ENCODE assay signal across 15 cellular contexts in genomic region chr3:194158942-194159439, GRCh38. TPM values are rescaled to one million over a fixed set of nuclear protein-coding genes. Genes with fewer than 3 reads are reported as not detected.
DNase-seq lines count a peak whose midpoint lies in the region; ATAC-seq and TF ChIP-seq lines count a peak whose summit lies in the region.
"Had no signal": no experiment of that assay in that cellular context is flagged by ENCODE, and none has a peak within 500 bp of the region (broad histone marks: within the 10 kb centered on the region; RNA-seq: fewer than 3 reads in every experiment).

No MANE protein-coding gene starts in this region.

- DNase-seq in Caki2 (ENCODE audit: low read depth) (peak; percentile 65), HT1080 (ENCODE audit: low read depth) (peak; percentile 37), breast epithelium (ENCODE audit: low spot score in 2 of 2) (peak; percentile 74 to 75)
- DNase-seq in activated CD4-positive, alpha-beta memory T cell treated with anti-CD3 and anti-CD28 coated beads, Interleukin-2, amount 10 ng/mL, durations not matched to agents 7 days and 5 days: no peak
- DNase-seq: activated naive CD4-positive, alpha-beta T cell treated with Interleukin-2 at 50 U/mL for 16 hours; DMS153; effector CD8-positive, alpha-beta T cell; sigmoid colon; stimulated activated CD4-positive, alpha-beta T cell treated with anti-CD3 and anti-CD28 coated beads, Interleukin-4, amount 100 ng/mL, for 1 hour had no signal

- peaks cover 72% of the 10 kb centered on the region for H3K27me3 Mint-ChIP-seq in activated CD4-positive, alpha-beta memory T cell treated with anti-CD3 and anti-CD28 coated beads, Interleukin-2, amount 10 ng/mL, durations not matched to agents 7 days and 5 days

- H3K9me3 ChIP-seq in breast epithelium (peaks cover 0 to 4% of the 10 kb centered on the region in 2 donors), mucosa of stomach (ENCODE audit: control insufficient read depth, low read length) (no peaks in the 10 kb centered on the region)
- H3K9me3 ChIP-seq: sigmoid colon had no signal

- in situ Hi-C loops in Caki2 (cut with HindIII; ENCODE audit: low pct_unique_long_range_greater_than_20kb, low sequenced_read_pairs): no loop called here

- peak overlapping the region; percentile 53 for H3K9ac ChIP-seq in mucosa of stomach (ENCODE audit: low read length)

- POLR2A ChIA-PET in activated CD4-positive, alpha-beta memory T cell treated with anti-CD3 and anti-CD28 coated beads, Interleukin-2, amount 10 ng/mL, durations not matched to agents 7 days and 5 days (lab: Charles Lee): no interaction called here

- no peak for TF ChIP-seq CTCF in breast epithelium (IDR thresholded peaks at IDR 0.05)

- no peak overlapping the region for H3K4me3 Mint-ChIP-seq in activated CD4-positive, alpha-beta memory T cell treated with anti-CD3 and anti-CD28 coated beads, Interleukin-2, amount 10 ng/mL, durations not matched to agents 7 days and 5 days

- H3K36me3 Mint-ChIP-seq in activated CD4-positive, alpha-beta memory T cell treated with anti-CD3 and anti-CD28 coated beads, Interleukin-2, amount 10 ng/mL, durations not matched to agents 7 days and 5 days (ENCODE audit: low read depth): peaks cover 4% of the 10 kb centered on the region

- H3K27me3 ChIP-seq in breast epithelium (no peaks in the 10 kb centered on the region), mucosa of stomach (ENCODE audit: control insufficient read depth, insufficient read depth, low read length) (no peaks in the 10 kb centered on the region)
- H3K27me3 ChIP-seq: cardiac muscle cell, sigmoid colon had no signal

- peaks cover 10% of the 10 kb centered on the region for H3K9me3 Mint-ChIP-seq in activated CD4-positive, alpha-beta memory T cell treated with anti-CD3 and anti-CD28 coated beads, Interleukin-2, amount 10 ng/mL, durations not matched to agents 7 days and 5 days

- no peak overlapping the region for H3K27ac Mint-ChIP-seq in activated CD4-positive, alpha-beta memory T cell treated with anti-CD3 and anti-CD28 coated beads, Interleukin-2, amount 10 ng/mL, durations not matched to agents 7 days and 5 days

- no peak overlapping the region for H3K4me3 ChIP-seq in breast epithelium
- H3K4me3 ChIP-seq in mucosa of stomach (ENCODE audit: low read length): no peak overlapping the region
- H3K4me3 ChIP-seq: cardiac muscle cell, sigmoid colon had no signal

- ATAC-seq in HG03196 (IDR thresholded peaks at IDR 0.05; ENCODE audit: unreplicated experiment) (no peak), HG03521 (IDR thresholded peaks at IDR 0.05; ENCODE audit: unreplicated experiment) (no peak), GM18909 (IDR thresholded peaks at IDR 0.05; ENCODE audit: poor library complexity, unreplicated experiment) (no peak)

- CTCF ChIA-PET in activated CD4-positive, alpha-beta memory T cell treated with anti-CD3 and anti-CD28 coated beads, Interleukin-2, amount 10 ng/mL, durations not matched to agents 7 days and 5 days (lab: Charles Lee): interaction anchor here (2.0 kb wide), 1 partner anchor 157 kb away, joined by 6 read pairs; no protein-coding TSS in a partner anchor

- peaks cover 3 to 17% of the 10 kb centered on the region in 2 donors for H3K4me1 ChIP-seq in breast epithelium
- H3K4me1 ChIP-seq in mucosa of stomach (ENCODE audit: control insufficient read depth, insufficient read depth, low read length): peaks cover 50% of the 10 kb centered on the region

- H3K36me3 ChIP-seq in breast epithelium (no peaks in the 10 kb centered on the region), mucosa of stomach (ENCODE audit: control insufficient read depth, insufficient read depth, low read length) (no peaks in the 10 kb centered on the region)
- H3K36me3 ChIP-seq: cardiac muscle cell, sigmoid colon had no signal

- peak overlapping the region; percentile 88 to 91 for H3K27ac ChIP-seq in breast epithelium
- H3K27ac ChIP-seq: cardiac muscle cell, sigmoid colon, VCaP had no signal

- no peak for TF ChIP-seq POLR2A in breast epithelium (IDR thresholded peaks at IDR 0.05)

- H3K4me1 Mint-ChIP-seq in activated CD4-positive, alpha-beta memory T cell treated with anti-CD3 and anti-CD28 coated beads, Interleukin-2, amount 10 ng/mL, durations not matched to agents 7 days and 5 days: no peaks in the 10 kb centered on the region

- intact Hi-C loops in breast epithelium (cut with DNase I; ENCODE audit: low total_unique reads): no loop called here

RNA-seq across cellular contexts. Expression of gene HES1, which starts 23.0 kb away (rescaled TPM):
- total RNA-seq in Caki2 (2014; rRNA removed; shearing (Covaris generic); ENCODE audit: low replicate concordance): 43.2 and 45.9 TPM in 2 replicates
- 20.2 and 26.3 TPM in 2 replicates for total RNA-seq in HT1080 (2014; rRNA removed; shearing (Covaris generic))
- 15.0 and 25.1 TPM in 2 replicates for polyA plus RNA-seq in HT1080 (2015; cell fraction: cytosol; rRNA removed)
- polyA plus RNA-seq in HT1080 (2015; cell fraction: nucleus; rRNA removed): 40.7 and 46.4 TPM in 2 replicates
- 100 to 1,000 TPM in 1 of 3 donors, 10 to 100 TPM in 1, 1 to 10 TPM in 1; 6.6 to 110 (median 87.2) TPM for total RNA-seq in breast epithelium
- total RNA-seq in activated CD4-positive, alpha-beta memory T cell treated with anti-CD3 and anti-CD28 coated beads, Interleukin-2, amount 10 ng/mL, durations not matched to agents 7 days and 5 days: 10 to 100 TPM; 11.2 to 11.3 TPM
